Comparison of ENCODE assay signal across 1 cellular context in the genomic region with DNA sequence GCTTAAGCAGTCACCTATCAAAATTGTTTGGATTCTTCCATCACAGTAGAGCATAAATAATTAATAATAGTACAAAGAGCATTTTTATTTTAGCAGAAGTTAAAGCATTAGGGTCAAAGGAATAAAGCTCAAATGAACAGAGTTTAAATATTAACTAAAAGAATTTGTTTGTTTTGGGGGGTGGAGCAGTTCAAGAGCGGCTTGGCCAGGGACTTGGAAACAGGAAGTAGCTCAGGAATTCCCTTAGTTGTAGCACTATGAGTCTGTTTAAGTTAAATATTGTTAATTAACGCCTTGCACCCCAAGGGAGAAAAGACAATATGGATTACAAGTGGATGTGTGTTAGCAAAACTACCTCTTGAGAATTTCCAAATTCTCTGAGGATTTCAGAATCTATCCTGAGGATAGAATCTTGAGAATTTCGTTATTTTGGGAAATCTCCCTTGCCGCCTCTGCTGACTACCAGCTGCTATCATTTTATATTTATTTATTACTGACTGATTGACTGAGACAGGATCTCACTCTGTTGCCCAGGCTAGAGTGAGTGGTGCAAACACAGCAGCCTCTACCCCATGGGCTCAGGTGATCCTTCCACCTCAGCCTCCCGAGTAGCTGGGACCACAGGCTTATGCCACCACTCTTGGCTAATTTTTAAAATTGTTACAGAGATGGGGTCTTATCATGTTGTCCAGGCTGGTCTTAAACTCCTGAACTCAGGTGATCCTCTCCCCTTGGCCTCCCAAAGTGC.
A peak's percentile ranks its signal among the peaks of the same experiment; 100 is the strongest.
TF ChIP-seq lines count a peak whose summit lies in the region.

No MANE protein-coding gene starts in this region.

TF ChIP-seq in liver, 16 proteins besides CTCF, POLR2A, EP300 and RAD21 (continued from another document):
- TF ChIP-seq, protein P1, sequence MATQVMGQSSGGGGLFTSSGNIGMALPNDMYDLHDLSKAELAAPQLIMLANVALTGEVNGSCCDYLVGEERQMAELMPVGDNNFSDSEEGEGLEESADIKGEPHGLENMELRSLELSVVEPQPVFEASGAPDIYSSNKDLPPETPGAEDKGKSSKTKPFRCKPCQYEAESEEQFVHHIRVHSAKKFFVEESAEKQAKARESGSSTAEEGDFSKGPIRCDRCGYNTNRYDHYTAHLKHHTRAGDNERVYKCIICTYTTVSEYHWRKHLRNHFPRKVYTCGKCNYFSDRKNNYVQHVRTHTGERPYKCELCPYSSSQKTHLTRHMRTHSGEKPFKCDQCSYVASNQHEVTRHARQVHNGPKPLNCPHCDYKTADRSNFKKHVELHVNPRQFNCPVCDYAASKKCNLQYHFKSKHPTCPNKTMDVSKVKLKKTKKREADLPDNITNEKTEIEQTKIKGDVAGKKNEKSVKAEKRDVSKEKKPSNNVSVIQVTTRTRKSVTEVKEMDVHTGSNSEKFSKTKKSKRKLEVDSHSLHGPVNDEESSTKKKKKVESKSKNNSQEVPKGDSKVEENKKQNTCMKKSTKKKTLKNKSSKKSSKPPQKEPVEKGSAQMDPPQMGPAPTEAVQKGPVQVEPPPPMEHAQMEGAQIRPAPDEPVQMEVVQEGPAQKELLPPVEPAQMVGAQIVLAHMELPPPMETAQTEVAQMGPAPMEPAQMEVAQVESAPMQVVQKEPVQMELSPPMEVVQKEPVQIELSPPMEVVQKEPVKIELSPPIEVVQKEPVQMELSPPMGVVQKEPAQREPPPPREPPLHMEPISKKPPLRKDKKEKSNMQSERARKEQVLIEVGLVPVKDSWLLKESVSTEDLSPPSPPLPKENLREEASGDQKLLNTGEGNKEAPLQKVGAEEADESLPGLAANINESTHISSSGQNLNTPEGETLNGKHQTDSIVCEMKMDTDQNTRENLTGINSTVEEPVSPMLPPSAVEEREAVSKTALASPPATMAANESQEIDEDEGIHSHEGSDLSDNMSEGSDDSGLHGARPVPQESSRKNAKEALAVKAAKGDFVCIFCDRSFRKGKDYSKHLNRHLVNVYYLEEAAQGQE (IDR thresholded peaks at IDR 0.05) = peak; percentile 25
- TF ChIP-seq FOXA1 (IDR thresholded peaks at IDR 0.05) (no peak), HNF4A (conservative IDR thresholded peaks at IDR 0.05) (peak; percentile 69 to 76), EGR1 (IDR thresholded peaks at IDR 0.05; ENCODE audit: low read depth in 2 of 2) (peak in 1 of 2 donors; percentile 57), TAF1 (conservative IDR thresholded peaks at IDR 0.05) (peak; percentile 22), RXRA (IDR thresholded peaks at IDR 0.05) (peak; percentile 60 to 62), JUND (IDR thresholded peaks at IDR 0.05) (peak; percentile 50), YY1 (IDR thresholded peaks at IDR 0.05) (no peak), FOXA2 (IDR thresholded peaks at IDR 0.05) (no peak), NR2F2 (IDR thresholded peaks at IDR 0.05) (peak; percentile 29), HNF4G (IDR thresholded peaks at IDR 0.05) (no peak)
- TF ChIP-seq, protein P2, sequence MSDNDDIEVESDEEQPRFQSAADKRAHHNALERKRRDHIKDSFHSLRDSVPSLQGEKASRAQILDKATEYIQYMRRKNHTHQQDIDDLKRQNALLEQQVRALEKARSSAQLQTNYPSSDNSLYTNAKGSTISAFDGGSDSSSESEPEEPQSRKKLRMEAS (IDR thresholded peaks at IDR 0.05) = no peak
- TF ChIP-seq, protein P3, sequence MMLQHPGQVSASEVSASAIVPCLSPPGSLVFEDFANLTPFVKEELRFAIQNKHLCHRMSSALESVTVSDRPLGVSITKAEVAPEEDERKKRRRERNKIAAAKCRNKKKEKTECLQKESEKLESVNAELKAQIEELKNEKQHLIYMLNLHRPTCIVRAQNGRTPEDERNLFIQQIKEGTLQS (IDR thresholded peaks at IDR 0.05) = no peak
- TF ChIP-seq, protein P4, sequence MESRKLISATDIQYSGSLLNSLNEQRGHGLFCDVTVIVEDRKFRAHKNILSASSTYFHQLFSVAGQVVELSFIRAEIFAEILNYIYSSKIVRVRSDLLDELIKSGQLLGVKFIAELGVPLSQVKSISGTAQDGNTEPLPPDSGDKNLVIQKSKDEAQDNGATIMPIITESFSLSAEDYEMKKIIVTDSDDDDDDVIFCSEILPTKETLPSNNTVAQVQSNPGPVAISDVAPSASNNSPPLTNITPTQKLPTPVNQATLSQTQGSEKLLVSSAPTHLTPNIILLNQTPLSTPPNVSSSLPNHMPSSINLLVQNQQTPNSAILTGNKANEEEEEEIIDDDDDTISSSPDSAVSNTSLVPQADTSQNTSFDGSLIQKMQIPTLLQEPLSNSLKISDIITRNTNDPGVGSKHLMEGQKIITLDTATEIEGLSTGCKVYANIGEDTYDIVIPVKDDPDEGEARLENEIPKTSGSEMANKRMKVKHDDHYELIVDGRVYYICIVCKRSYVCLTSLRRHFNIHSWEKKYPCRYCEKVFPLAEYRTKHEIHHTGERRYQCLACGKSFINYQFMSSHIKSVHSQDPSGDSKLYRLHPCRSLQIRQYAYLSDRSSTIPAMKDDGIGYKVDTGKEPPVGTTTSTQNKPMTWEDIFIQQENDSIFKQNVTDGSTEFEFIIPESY (IDR thresholded peaks at IDR 0.05) = peak; percentile 22
